Comparison of ENCODE assay signal across 8 cellular contexts in the genomic region with DNA sequence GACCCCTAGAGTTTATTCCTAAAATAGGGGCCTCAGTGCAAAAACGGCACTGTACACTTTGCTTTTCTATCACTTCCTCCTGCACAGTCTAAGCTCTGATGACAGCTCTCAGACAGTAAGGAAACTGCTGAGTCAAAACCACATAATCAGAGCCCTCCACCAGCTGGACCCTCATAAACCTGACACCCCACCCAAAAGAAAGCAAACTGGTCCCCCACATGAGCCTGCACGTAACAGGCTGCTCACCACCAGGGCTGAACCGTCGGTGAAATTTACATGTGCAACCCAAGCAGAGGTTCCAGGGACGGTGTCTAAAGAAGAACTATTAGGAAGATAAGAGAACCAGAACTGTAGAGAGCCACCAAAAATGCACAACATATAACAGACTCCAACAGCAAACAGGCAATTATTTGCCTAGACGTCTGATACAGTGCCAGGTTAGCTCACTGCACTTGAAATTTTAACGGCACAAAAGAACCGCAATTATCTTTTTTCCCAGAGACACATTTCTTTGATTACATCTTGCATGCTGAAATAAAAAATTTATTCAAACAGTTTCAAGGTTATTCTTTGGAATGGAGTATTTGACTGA. TPM values are rescaled to one million over a fixed set of nuclear protein-coding genes. Genes with fewer than 3 reads are reported as not detected.
DNase-seq lines count a peak whose midpoint lies in the region; ATAC-seq and TF ChIP-seq lines count a peak whose summit lies in the region.

No MANE protein-coding gene starts in this region.

- H3K27ac Mint-ChIP-seq in activated naive CD8-positive, alpha-beta T cell treated with anti-CD3 and anti-CD28 coated beads for 36 hours = peak overlapping the region; percentile 25
- peak overlapping the region; percentile 89 for H3K27ac Mint-ChIP-seq in mesothelial cell of epicardium

- peaks cover 4% of the 10 kb centered on the region for H3K36me3 Mint-ChIP-seq in activated naive CD8-positive, alpha-beta T cell treated with anti-CD3 and anti-CD28 coated beads for 36 hours
- H3K36me3 Mint-ChIP-seq in mesothelial cell of epicardium = no peaks in the 10 kb centered on the region

- H3K4me1 ChIP-seq in aorta (ENCODE audit: control insufficient read depth in 1 of 2, insufficient read depth in 2 of 2, low read length in 2 of 2) (peaks cover 3 to 8% of the 10 kb centered on the region in 2 donors), Peyer's patch (peaks cover 0 to 40% (median 4%) of the 10 kb centered on the region in 4 donors)

- H3K27me3 ChIP-seq in aorta (ENCODE audit: control insufficient read depth in 1 of 2, insufficient read depth in 2 of 2, low read length in 1 of 2) (no peaks in the 10 kb centered on the region), Peyer's patch (no peaks in the 10 kb centered on the region)

- H3K9me3 Mint-ChIP-seq in activated naive CD8-positive, alpha-beta T cell treated with anti-CD3 and anti-CD28 coated beads for 36 hours = no peaks in the 10 kb centered on the region
- no peaks in the 10 kb centered on the region for H3K9me3 Mint-ChIP-seq in mesothelial cell of epicardium

- intact Hi-C loops in aorta (cut with DNase I) = no loop called here

- DNase-seq in DMS79 (lab: John Stamatoyannopoulos, UW) (peak; percentile 20), M059J (ENCODE audit: low read depth) (peak; percentile 62), mesothelial cell of epicardium (ENCODE audit: low spot score in 2 of 2, unreplicated experiment in 2 of 2) (no peak), aorta (no peak), Peyer's patch (no peak)
- DNase-seq in activated naive CD8-positive, alpha-beta T cell treated with anti-CD3 and anti-CD28 coated beads for 36 hours = no peak

- H3K4me3 ChIP-seq in aorta (ENCODE audit: low read length in 2 of 2) = no peak overlapping the region
- no peak overlapping the region for H3K4me3 ChIP-seq in Peyer's patch

- no peak overlapping the region for H3K27ac ChIP-seq in aorta (ENCODE audit: low read depth in 1 of 2, low read length in 2 of 2)
- H3K27ac ChIP-seq in Peyer's patch = no peak overlapping the region

- H3K36me3 ChIP-seq in aorta (ENCODE audit: control insufficient read depth in 1 of 2, insufficient read depth in 2 of 2, low read length in 1 of 2) (no peaks in the 10 kb centered on the region), Peyer's patch (no peaks in the 10 kb centered on the region)

- H3K27me3 Mint-ChIP-seq in activated naive CD8-positive, alpha-beta T cell treated with anti-CD3 and anti-CD28 coated beads for 36 hours = no peaks in the 10 kb centered on the region
- H3K27me3 Mint-ChIP-seq in mesothelial cell of epicardium (ENCODE audit: low read depth) = no peaks in the 10 kb centered on the region

- peaks cover 55% of the 10 kb centered on the region for H3K4me1 Mint-ChIP-seq in activated naive CD8-positive, alpha-beta T cell treated with anti-CD3 and anti-CD28 coated beads for 36 hours
- H3K4me1 Mint-ChIP-seq in mesothelial cell of epicardium = peaks cover 45% of the 10 kb centered on the region

- ATAC-seq in GM21447 (IDR thresholded peaks at IDR 0.05; ENCODE audit: unreplicated experiment) = peak; percentile 74
- ATAC-seq in esophagus mucosa = no peak
- ATAC-seq in aorta (ENCODE audit: low FRiP score) = no peak

- TF ChIP-seq POLR2A in Peyer's patch (IDR thresholded peaks at IDR 0.05) = no peak

- no peaks in the 10 kb centered on the region for H3K9me3 ChIP-seq in aorta (ENCODE audit: control insufficient read depth, low read length)
- no peaks in the 10 kb centered on the region for H3K9me3 ChIP-seq in Peyer's patch

- 11 to 16% methylated on average over 8 of the region's 8 CpGs for WGBS in aorta, 2 donors

- peak overlapping the region; percentile 29 for H3K4me3 Mint-ChIP-seq in activated naive CD8-positive, alpha-beta T cell treated with anti-CD3 and anti-CD28 coated beads for 36 hours
- no peak overlapping the region for H3K4me3 Mint-ChIP-seq in mesothelial cell of epicardium

- TF ChIP-seq CTCF in mesothelial cell of epicardium (IDR thresholded peaks at IDR 0.05; ENCODE audit: unreplicated experiment) = no peak
- no peak for TF ChIP-seq CTCF in Peyer's patch (IDR thresholded peaks at IDR 0.05)

RNA-seq across cellular contexts. Expression of gene SGMS1, which starts 19.6 kb away (rescaled TPM):
- 21.0 and 23.1 TPM in 2 replicates for total RNA-seq in M059J (2014; rRNA removed; shearing (Covaris generic))
- 10 to 100 TPM in 1 of 2 experiments, 1 to 10 TPM in 1; 9.8 to 11.3 TPM for total RNA-seq in activated naive CD8-positive, alpha-beta T cell treated with anti-CD3 and anti-CD28 coated beads for 36 hours
- total RNA-seq in mesothelial cell of epicardium (14.9 to 17.5 TPM (median 16.8 TPM) in 3 replicates), esophagus mucosa (20.8 TPM), aorta (10 to 100 TPM; 33.1 to 54.3 TPM), Peyer's patch (100 to 1,000 TPM in 1 of 4 donors, 10 to 100 TPM in 3; 73.4 to 117 (median 88.4) TPM)
- 10 to 100 TPM in 1 of 2 donors, 1 to 10 TPM in 1; 8.9 to 11.3 TPM for polyA plus RNA-seq in aorta

Comparison
In these comparisons a context has a peak if more than half of its experiments do, and no peak if none do; other contexts are left out.
1. DNase-seq: peak in DMS79 (single experiment) and M059J (single experiment); none in activated naive CD8-positive, alpha-beta T cell treated with anti-CD3 and anti-CD28 coated beads for 36 hours (single experiment), mesothelial cell of epicardium (0 of 2), aorta (0 of 2) and Peyer's patch (0 of 3).